Comparison of ENCODE assay signal across 14 cellular contexts in the genomic region with DNA sequence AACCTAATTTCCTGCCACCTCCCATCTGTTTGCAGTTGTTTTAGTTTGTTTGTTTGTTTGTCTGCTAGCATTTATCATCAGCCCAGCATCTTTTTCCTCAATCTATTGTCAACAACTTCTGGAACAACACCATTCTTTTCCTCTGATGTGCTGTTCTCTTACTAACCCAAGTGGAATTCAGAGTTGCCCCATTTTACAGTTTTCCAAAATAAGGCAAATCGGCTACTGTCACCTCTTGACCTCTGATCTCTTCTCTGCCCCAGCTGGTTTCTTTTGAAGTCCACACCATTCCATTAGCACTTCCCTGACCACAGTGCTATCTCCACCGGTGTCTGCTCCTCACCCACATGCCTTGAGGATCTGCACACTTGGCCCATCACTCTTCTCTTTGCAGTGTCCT.
"Had no signal": no experiment of that assay in that cellular context is flagged by ENCODE, and none has a peak within 500 bp of the region (broad histone marks: within the 10 kb centered on the region; RNA-seq: fewer than 3 reads in every experiment).

No MANE protein-coding gene starts in this region.

- ATAC-seq: heart left ventricle; stimulated activated naive CD8-positive, alpha-beta T cell treated with anti-CD3 and anti-CD28 coated beads, Interleukin-15, amount 100 ng/mL, for 72 hours had no signal

- H3K36me3 ChIP-seq: heart left ventricle, left ventricle myocardium inferior had no signal

- H3K27ac ChIP-seq: heart left ventricle, left ventricle myocardium inferior, parathyroid adenoma, testis had no signal

- H3K9ac ChIP-seq: parathyroid adenoma had no signal

- DNase-seq: activated CD4-positive, alpha-beta T cell treated with anti-CD3 and anti-CD28 coated beads, Interleukin-2, amount 10 ng/mL, durations not matched to agents 7 days and 5 days; activated CD4-positive, CD25-positive, alpha-beta regulatory T cell; activated CD8-positive, alpha-beta memory T cell treated with anti-CD3 and anti-CD28 coated beads for 24 hours; activated naive CD4-positive, alpha-beta T cell treated with anti-CD3 and anti-CD28 coated beads for 36 hours; effector memory CD4-positive, alpha-beta T cell; erythroblast; heart left ventricle; left ventricle myocardium inferior; stimulated activated CD4-positive, alpha-beta T cell treated with anti-CD3 and anti-CD28 coated beads, Interleukin-15, amount 100 ng/mL, for 24 hours; stimulated activated CD4-positive, alpha-beta T cell treated with anti-CD3 and anti-CD28 coated beads, Interleukin-4, amount 100 ng/mL, for 24 hours; stimulated activated naive CD8-positive, alpha-beta T cell treated with anti-CD3 and anti-CD28 coated beads, Interleukin-15, amount 100 ng/mL, for 72 hours; T-helper 2 cell; testis had no signal

- H2AFZ ChIP-seq: parathyroid adenoma had no signal

- H3K79me2 ChIP-seq: parathyroid adenoma had no signal

- H3K4me1 ChIP-seq: heart left ventricle, left ventricle myocardium inferior, parathyroid adenoma, testis had no signal

- H3K9me3 ChIP-seq: heart left ventricle, left ventricle myocardium inferior, testis had no signal

- H3K4me3 ChIP-seq: heart left ventricle, left ventricle myocardium inferior, testis had no signal

- H3K27me3 ChIP-seq: heart left ventricle, testis had no signal
